ENCODE assay signal across 1 cellular context in the genomic region with DNA sequence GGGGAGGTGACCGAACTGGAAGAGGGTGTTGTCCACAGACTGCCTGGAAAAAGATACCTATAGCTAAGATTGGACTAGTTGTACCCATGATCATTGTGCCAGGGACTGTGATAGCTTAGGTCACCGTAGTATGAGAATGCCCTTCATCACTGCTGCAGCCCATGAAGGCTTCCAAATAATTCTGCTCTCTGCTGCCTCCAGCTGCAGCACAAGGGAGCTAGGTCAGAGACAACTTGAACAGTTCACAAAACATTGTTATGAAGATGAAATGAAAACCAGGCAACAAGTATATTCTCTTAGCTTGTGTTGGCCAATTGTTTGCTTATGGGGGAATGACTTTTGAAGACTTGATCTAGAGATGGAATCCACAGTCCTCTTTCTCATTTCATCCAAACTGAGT.
TF ChIP-seq lines count a peak whose summit lies in the region.

No MANE protein-coding gene starts in this region.

TF ChIP-seq in GM23338, 12 proteins besides CTCF, POLR2A, EP300 and RAD21 (continued from another document):
- TF ChIP-seq, protein P1, sequence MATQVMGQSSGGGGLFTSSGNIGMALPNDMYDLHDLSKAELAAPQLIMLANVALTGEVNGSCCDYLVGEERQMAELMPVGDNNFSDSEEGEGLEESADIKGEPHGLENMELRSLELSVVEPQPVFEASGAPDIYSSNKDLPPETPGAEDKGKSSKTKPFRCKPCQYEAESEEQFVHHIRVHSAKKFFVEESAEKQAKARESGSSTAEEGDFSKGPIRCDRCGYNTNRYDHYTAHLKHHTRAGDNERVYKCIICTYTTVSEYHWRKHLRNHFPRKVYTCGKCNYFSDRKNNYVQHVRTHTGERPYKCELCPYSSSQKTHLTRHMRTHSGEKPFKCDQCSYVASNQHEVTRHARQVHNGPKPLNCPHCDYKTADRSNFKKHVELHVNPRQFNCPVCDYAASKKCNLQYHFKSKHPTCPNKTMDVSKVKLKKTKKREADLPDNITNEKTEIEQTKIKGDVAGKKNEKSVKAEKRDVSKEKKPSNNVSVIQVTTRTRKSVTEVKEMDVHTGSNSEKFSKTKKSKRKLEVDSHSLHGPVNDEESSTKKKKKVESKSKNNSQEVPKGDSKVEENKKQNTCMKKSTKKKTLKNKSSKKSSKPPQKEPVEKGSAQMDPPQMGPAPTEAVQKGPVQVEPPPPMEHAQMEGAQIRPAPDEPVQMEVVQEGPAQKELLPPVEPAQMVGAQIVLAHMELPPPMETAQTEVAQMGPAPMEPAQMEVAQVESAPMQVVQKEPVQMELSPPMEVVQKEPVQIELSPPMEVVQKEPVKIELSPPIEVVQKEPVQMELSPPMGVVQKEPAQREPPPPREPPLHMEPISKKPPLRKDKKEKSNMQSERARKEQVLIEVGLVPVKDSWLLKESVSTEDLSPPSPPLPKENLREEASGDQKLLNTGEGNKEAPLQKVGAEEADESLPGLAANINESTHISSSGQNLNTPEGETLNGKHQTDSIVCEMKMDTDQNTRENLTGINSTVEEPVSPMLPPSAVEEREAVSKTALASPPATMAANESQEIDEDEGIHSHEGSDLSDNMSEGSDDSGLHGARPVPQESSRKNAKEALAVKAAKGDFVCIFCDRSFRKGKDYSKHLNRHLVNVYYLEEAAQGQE (IDR thresholded peaks at IDR 0.05; ENCODE audit: unreplicated experiment): no peak
- TF ChIP-seq POLR2AphosphoS5 (IDR thresholded peaks at IDR 0.05; ENCODE audit: low read depth): no peak
- no peak for TF ChIP-seq EZH2phosphoT487 (IDR thresholded peaks at IDR 0.05; ENCODE audit: unreplicated experiment)
- TF ChIP-seq JUNB (IDR thresholded peaks at IDR 0.05; ENCODE audit: unreplicated experiment): no peak
- no peak for TF ChIP-seq EZH2 (IDR thresholded peaks at IDR 0.05; ENCODE audit: low read depth, unreplicated experiment)
- TF ChIP-seq, protein P2, sequence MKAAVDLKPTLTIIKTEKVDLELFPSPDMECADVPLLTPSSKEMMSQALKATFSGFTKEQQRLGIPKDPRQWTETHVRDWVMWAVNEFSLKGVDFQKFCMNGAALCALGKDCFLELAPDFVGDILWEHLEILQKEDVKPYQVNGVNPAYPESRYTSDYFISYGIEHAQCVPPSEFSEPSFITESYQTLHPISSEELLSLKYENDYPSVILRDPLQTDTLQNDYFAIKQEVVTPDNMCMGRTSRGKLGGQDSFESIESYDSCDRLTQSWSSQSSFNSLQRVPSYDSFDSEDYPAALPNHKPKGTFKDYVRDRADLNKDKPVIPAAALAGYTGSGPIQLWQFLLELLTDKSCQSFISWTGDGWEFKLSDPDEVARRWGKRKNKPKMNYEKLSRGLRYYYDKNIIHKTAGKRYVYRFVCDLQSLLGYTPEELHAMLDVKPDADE (IDR thresholded peaks at IDR 0.05): no peak
- TF ChIP-seq, protein P3, sequence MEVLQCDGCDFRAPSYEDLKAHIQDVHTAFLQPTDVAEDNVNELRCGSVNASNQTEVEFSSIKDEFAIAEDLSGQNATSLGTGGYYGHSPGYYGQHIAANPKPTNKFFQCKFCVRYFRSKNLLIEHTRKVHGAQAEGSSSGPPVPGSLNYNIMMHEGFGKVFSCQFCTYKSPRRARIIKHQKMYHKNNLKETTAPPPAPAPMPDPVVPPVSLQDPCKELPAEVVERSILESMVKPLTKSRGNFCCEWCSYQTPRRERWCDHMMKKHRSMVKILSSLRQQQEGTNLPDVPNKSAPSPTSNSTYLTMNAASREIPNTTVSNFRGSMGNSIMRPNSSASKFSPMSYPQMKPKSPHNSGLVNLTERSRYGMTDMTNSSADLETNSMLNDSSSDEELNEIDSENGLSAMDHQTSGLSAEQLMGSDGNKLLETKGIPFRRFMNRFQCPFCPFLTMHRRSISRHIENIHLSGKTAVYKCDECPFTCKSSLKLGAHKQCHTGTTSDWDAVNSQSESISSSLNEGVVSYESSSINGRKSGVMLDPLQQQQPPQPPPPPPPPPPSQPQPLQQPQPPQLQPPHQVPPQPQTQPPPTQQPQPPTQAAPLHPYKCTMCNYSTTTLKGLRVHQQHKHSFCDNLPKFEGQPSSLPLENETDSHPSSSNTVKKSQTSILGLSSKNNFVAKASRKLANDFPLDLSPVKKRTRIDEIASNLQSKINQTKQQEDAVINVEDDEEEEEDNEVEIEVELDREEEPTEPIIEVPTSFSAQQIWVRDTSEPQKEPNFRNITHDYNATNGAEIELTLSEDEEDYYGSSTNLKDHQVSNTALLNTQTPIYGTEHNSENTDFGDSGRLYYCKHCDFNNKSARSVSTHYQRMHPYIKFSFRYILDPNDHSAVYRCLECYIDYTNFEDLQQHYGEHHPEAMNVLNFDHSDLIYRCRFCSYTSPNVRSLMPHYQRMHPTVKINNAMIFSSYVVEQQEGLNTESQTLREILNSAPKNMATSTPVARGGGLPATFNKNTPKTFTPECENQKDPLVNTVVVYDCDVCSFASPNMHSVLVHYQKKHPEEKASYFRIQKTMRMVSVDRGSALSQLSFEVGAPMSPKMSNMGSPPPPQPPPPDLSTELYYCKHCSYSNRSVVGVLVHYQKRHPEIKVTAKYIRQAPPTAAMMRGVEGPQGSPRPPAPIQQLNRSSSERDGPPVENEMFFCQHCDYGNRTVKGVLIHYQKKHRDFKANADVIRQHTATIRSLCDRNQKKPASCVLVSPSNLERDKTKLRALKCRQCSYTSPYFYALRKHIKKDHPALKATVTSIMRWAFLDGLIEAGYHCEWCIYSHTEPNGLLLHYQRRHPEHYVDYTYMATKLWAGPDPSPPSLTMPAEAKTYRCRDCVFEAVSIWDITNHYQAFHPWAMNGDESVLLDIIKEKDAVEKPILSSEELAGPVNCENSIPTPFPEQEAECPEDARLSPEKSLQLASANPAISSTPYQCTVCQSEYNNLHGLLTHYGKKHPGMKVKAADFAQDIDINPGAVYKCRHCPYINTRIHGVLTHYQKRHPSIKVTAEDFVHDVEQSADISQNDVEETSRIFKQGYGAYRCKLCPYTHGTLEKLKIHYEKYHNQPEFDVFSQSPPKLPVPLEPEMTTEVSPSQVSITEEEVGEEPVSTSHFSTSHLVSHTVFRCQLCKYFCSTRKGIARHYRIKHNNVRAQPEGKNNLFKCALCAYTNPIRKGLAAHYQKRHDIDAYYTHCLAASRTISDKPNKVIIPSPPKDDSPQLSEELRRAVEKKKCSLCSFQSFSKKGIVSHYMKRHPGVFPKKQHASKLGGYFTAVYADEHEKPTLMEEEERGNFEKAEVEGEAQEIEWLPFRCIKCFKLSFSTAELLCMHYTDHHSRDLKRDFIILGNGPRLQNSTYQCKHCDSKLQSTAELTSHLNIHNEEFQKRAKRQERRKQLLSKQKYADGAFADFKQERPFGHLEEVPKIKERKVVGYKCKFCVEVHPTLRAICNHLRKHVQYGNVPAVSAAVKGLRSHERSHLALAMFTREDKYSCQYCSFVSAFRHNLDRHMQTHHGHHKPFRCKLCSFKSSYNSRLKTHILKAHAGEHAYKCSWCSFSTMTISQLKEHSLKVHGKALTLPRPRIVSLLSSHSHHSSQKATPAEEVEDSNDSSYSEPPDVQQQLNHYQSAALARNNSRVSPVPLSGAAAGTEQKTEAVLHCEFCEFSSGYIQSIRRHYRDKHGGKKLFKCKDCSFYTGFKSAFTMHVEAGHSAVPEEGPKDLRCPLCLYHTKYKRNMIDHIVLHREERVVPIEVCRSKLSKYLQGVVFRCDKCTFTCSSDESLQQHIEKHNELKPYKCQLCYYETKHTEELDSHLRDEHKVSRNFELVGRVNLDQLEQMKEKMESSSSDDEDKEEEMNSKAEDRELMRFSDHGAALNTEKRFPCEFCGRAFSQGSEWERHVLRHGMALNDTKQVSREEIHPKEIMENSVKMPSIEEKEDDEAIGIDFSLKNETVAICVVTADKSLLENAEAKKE (CRISPR knock-in tag; IDR thresholded peaks at IDR 0.05): no peak
